In genomic region chr2:47026738-47027531, GRCh38 we compare ENCODE assay signal across 18 cellular contexts.
A peak's percentile ranks its signal among the peaks of the same experiment; 100 is the strongest.
DNase-seq lines count a peak whose midpoint lies in the region; ATAC-seq, FAIRE-seq and TF ChIP-seq lines count a peak whose summit lies in the region.
"Had no signal": no experiment of that assay in that cellular context is flagged by ENCODE, and none has a peak within 500 bp of the region (broad histone marks: within the 10 kb centered on the region; RNA-seq: fewer than 3 reads in every experiment).

No MANE protein-coding gene starts in this region.

- no peak overlapping the region for H4K8ac ChIP-seq in H9 (replicated peaks; ENCODE audit: insufficient read length, low read depth, low read length)

- no peak overlapping the region for H2AK5ac ChIP-seq in H9 (ENCODE audit: insufficient read length, low read length)

- no peak for TF ChIP-seq POLR2A in adrenal gland (IDR thresholded peaks at IDR 0.05)

- H3K4me1 Mint-ChIP-seq in H9, result peaks cover 0 to 4% of the 10 kb centered on the region in 2 experiments; a peak in 1 of 4 replicates

- no peak for FAIRE-seq in urothelium cell line (lab: Jason Lieb, UNC)

- no peak overlapping the region for H2BK20ac ChIP-seq in H9 (ENCODE audit: low read depth, low read length, poor library complexity, severe bottlenecking)

- peaks cover 0 to 11% (median 2%) of the 10 kb centered on the region in 3 experiments; a peak in 4 of 7 replicates for H3K36me3 Mint-ChIP-seq in H9 (ENCODE audit: insufficient read depth in 1 of 3, low read depth in 3 of 3)

- TF ChIP-seq CTCF in H9 (conservative IDR thresholded peaks at IDR 0.05), result no peak
- TF ChIP-seq CTCF in adrenal gland (IDR thresholded peaks at IDR 0.05), result no peak
- no peak for TF ChIP-seq CTCF in cardiac muscle cell (IDR thresholded peaks at IDR 0.05; ENCODE audit: low read depth, low read length)

- no peak overlapping the region for H3K4ac ChIP-seq in H9 (ENCODE audit: low read depth, low read length)

- no peak overlapping the region for H3K18ac ChIP-seq in H9 (ENCODE audit: insufficient read length, low read depth, low read length)

- H3K9ac ChIP-seq in H9 (ENCODE audit: extremely low read depth, insufficient read length, low read length) (no peak overlapping the region), rectal smooth muscle tissue (ENCODE audit: low read length) (no peak overlapping the region)

- H3K4me2 ChIP-seq in H9 (ENCODE audit: insufficient read depth, insufficient read length, low read length), result no peak overlapping the region

- no peak for ATAC-seq in GM18873 (IDR thresholded peaks at IDR 0.05; ENCODE audit: low FRiP score, unreplicated experiment)
- ATAC-seq: body of pancreas had no signal

- no peak overlapping the region for H2AFZ ChIP-seq in H9 (ENCODE audit: low read length)

- H2BK12ac ChIP-seq in H9 (ENCODE audit: insufficient read length, low read depth, low read length), result no peak overlapping the region

- H2BK5ac ChIP-seq in H9 (ENCODE audit: insufficient read length, low read length), result no peak overlapping the region

- DNase-seq in H9 (no peak), adrenal gland (no peak), cardiac muscle cell (ENCODE audit: low read depth in 1 of 2, low spot score in 1 of 2) (no peak), urothelium cell line (ENCODE audit: low spot score) (no peak), NCI-H2227 (lab: John Stamatoyannopoulos, UW; ENCODE audit: unreplicated experiment) (no peak), NCI-H1436 (lab: John Stamatoyannopoulos, UW) (no peak)
- DNase-seq: activated CD4-positive, alpha-beta memory T cell treated with anti-CD3 and anti-CD28 coated beads for 36 hours; AML-193; body of pancreas; DMS 273 treated with DMSO at 0.1 percent for 48 hours; HCEC 1CT; Karpas-422; NCI-H2029; spleen had no signal

- no peak overlapping the region for H3T11ph ChIP-seq in H9 (ENCODE audit: low read length)

- H3K4me1 ChIP-seq in H9 (ENCODE audit: insufficient read depth, low read length), result no peaks in the 10 kb centered on the region
- peaks cover 4 to 40% of the 10 kb centered on the region in 2 donors for H3K4me1 ChIP-seq in adrenal gland (replicated peaks in 1 of 2)
- H3K4me1 ChIP-seq in cardiac muscle cell (ENCODE audit: low read depth), result peaks cover 12% of the 10 kb centered on the region
- H3K4me1 ChIP-seq in rectal smooth muscle tissue (ENCODE audit: control insufficient read depth, insufficient read depth, low read length), result peaks cover 44% of the 10 kb centered on the region

- no peak overlapping the region for H2BK120ac ChIP-seq in H9 (ENCODE audit: low read depth, low read length, poor library complexity, severe bottlenecking)

- H3K4me3 ChIP-seq in adrenal gland, result no peak overlapping the region
- no peak overlapping the region for H3K4me3 ChIP-seq in cardiac muscle cell
- H3K4me3 ChIP-seq in rectal smooth muscle tissue (ENCODE audit: low read length), result no peak overlapping the region
- H3K4me3 ChIP-seq: body of pancreas, SJSA1, spleen had no signal

- H3K9me3 ChIP-seq in H9 (ENCODE audit: control insufficient read depth, low read depth, low read length) (no peaks in the 10 kb centered on the region), adrenal gland (replicated peaks in 1 of 3) (no peaks in the 10 kb centered on the region), cardiac muscle cell (ENCODE audit: low read depth) (no peaks in the 10 kb centered on the region)
- H3K9me3 ChIP-seq: body of pancreas, neutrophil, SJSA1, spleen had no signal

- H3K36me3 ChIP-seq in adrenal gland (replicated peaks in 1 of 2), result peaks cover 0 to 90% of the 10 kb centered on the region in 2 donors
- H3K36me3 ChIP-seq in cardiac muscle cell, result no peaks in the 10 kb centered on the region
- peaks cover 27% of the 10 kb centered on the region for H3K36me3 ChIP-seq in rectal smooth muscle tissue (ENCODE audit: control insufficient read depth, insufficient read depth, low read length)

- no peak overlapping the region for H3K4me3 Mint-ChIP-seq in H9
- H3K4me3 Mint-ChIP-seq: activated CD4-positive, alpha-beta memory T cell treated with anti-CD3 and anti-CD28 coated beads for 36 hours had no signal

- no peak overlapping the region for H3K14ac ChIP-seq in H9 (ENCODE audit: insufficient read depth, low read length)

- intact Hi-C loops in adrenal gland (cut with DNase I), result no loop called here

- H3K23me2 ChIP-seq in H9 (ENCODE audit: insufficient read length, low read depth, low read length, poor library complexity, severe bottlenecking), result no peaks in the 10 kb centered on the region

- no peaks in the 10 kb centered on the region for H3K79me2 ChIP-seq in H9 (ENCODE audit: insufficient read depth, low read length)

- H4K5ac ChIP-seq in H9 (ENCODE audit: insufficient read length, low read depth, low read length), result no peak overlapping the region

- peak overlapping the region in 2 of 3 experiments; percentile 35 to 44; a peak in 1 of 7 replicates for H3K27ac Mint-ChIP-seq in H9

- no peaks in the 10 kb centered on the region for H3K79me1 ChIP-seq in H9 (ENCODE audit: insufficient read depth, low read depth, low read length, poor library complexity, severe bottlenecking)

- no peaks in the 10 kb centered on the region for H3K9me3 Mint-ChIP-seq in H9
- H3K9me3 Mint-ChIP-seq: activated CD4-positive, alpha-beta memory T cell treated with anti-CD3 and anti-CD28 coated beads for 36 hours had no signal

- H3K27me3 Mint-ChIP-seq in H9 (ENCODE audit: low read depth), result no peaks in the 10 kb centered on the region
- H3K27me3 Mint-ChIP-seq: activated CD4-positive, alpha-beta memory T cell treated with anti-CD3 and anti-CD28 coated beads for 36 hours had no signal

- H3K27me3 ChIP-seq in H9 (ENCODE audit: insufficient read depth, low read length) (no peaks in the 10 kb centered on the region), adrenal gland (no peaks in the 10 kb centered on the region), cardiac muscle cell (no peaks in the 10 kb centered on the region), rectal smooth muscle tissue (ENCODE audit: control insufficient read depth, insufficient read depth, low read length) (no peaks in the 10 kb centered on the region)
- H3K27me3 ChIP-seq: body of pancreas, neutrophil, SJSA1, spleen had no signal

- H3K56ac ChIP-seq in H9 (ENCODE audit: insufficient read length, low read depth, low read length), result no peak overlapping the region

- H3K27ac ChIP-seq in H9 (ENCODE audit: insufficient read length, low read depth, low read length), result no peak overlapping the region
- H3K27ac ChIP-seq in adrenal gland, result peak overlapping the region in 3 of 5 donors; percentile 6 to 52 (median 28)
- H3K27ac ChIP-seq in cardiac muscle cell, result peak overlapping the region; percentile 32
- peak overlapping the region; percentile 66 for H3K27ac ChIP-seq in rectal smooth muscle tissue (ENCODE audit: low read depth, low read length)
- H3K27ac ChIP-seq: body of pancreas, neutrophil, SJSA1, spleen had no signal

- H2BK15ac ChIP-seq in H9 (ENCODE audit: low read depth, low read length), result no peak overlapping the region

- no peaks in the 10 kb centered on the region for H4K20me1 ChIP-seq in H9 (ENCODE audit: control insufficient read depth, insufficient read depth, insufficient read length)

- no CpG with 5 or more reads among the region's 9 CpGs for WGBS in H9 (ENCODE audit: extremely low coverage, insufficient read length, low lambda C conversion rate)
- WGBS in adrenal gland, 4 donors, result 45 to 66% (median 60%) methylated on average over 6 to 9 of the region's 9 CpGs

- no peak overlapping the region for H3K23ac ChIP-seq in H9 (ENCODE audit: insufficient read length, low read depth, low read length)

- H4K91ac ChIP-seq in H9 (ENCODE audit: insufficient read length, low read depth, low read length), result no peak overlapping the region
